In the genomic region with DNA sequence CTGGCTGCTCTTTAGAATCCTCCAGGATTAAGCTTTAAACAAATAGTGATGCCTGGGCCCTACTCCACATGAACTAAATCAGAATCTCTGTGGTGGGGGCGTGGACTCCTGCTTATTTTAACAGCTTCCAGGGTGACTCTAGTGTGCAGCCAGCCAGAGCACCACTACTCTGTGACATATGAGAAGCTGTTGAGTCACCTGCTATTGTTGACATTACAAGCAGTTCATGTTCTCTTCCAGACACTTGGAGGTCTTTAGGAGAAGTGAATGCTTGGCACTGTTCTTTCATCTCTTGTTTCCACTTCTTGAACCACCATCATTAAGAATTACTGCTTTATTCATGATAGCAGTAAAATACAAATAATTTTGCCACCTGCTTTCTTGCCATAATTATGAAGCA, we compare ENCODE assay signal across 9 cellular contexts. TPM values are rescaled to one million over a fixed set of nuclear protein-coding genes. Genes with fewer than 3 reads are reported as not detected.
DNase-seq lines count a peak whose midpoint lies in the region; TF ChIP-seq lines count a peak whose summit lies in the region.
"Had no signal": no experiment of that assay in that cellular context is flagged by ENCODE, and none has a peak within 500 bp of the region (broad histone marks: within the 10 kb centered on the region; RNA-seq: fewer than 3 reads in every experiment).

No MANE protein-coding gene starts in this region.

- in situ Hi-C loops in transverse colon (cut with MboI; ENCODE audit: low pct_ligation_motif_present in 1 of 4, low pct_unique_long_range_greater_than_20kb in 1 of 4, low sequenced_read_pairs in 3 of 4) = no loop called here

- intact Hi-C loops in left ventricle myocardium inferior (cut with micrococcal nuclease) = no loop called here
- intact Hi-C loops in transverse colon (cut with DNase I; ENCODE audit: low total_unique reads) = no loop called here

- TF ChIP-seq CTCF in left ventricle myocardium inferior (IDR thresholded peaks at IDR 0.05; ENCODE audit: borderline replicate concordance) (no peak), transverse colon (IDR thresholded peaks at IDR 0.05) (no peak)

- no peak overlapping the region for H3K27ac Mint-ChIP-seq in CD8-positive, alpha-beta memory T cell
- H3K27ac Mint-ChIP-seq: IgD-negative memory B cell had no signal

- no peak overlapping the region for H3K4me3 ChIP-seq in HUES48 (ENCODE audit: low read depth, low read length)
- no peak overlapping the region for H3K4me3 ChIP-seq in left ventricle myocardium inferior
- H3K4me3 ChIP-seq in transverse colon = no peak overlapping the region
- no peak overlapping the region for H3K4me3 ChIP-seq in CD8-positive, alpha-beta memory T cell (ENCODE audit: low read length)

- H3K36me3 ChIP-seq in HUES48 (ENCODE audit: control insufficient read depth, insufficient read depth, low read length) (no peaks in the 10 kb centered on the region), left ventricle myocardium inferior (no peaks in the 10 kb centered on the region), transverse colon (no peaks in the 10 kb centered on the region)
- H3K36me3 ChIP-seq in CD8-positive, alpha-beta memory T cell (ENCODE audit: insufficient read depth, low read length) = no peaks in the 10 kb centered on the region

- H3K9me3 ChIP-seq in HUES48 (ENCODE audit: control insufficient read depth, insufficient read depth, low read length) (peaks cover 4% of the 10 kb centered on the region; the same call in 1 of the 2 replicates), left ventricle myocardium inferior (replicated peaks) (peaks cover 17% of the 10 kb centered on the region), transverse colon (peaks cover 3 to 4% of the 10 kb centered on the region in 2 donors)
- H3K9me3 ChIP-seq in CD8-positive, alpha-beta memory T cell (ENCODE audit: low read length) = no peaks in the 10 kb centered on the region

- H3K4me1 ChIP-seq in HUES48 (ENCODE audit: control insufficient read depth, insufficient read depth, low read length) (no peaks in the 10 kb centered on the region; the same call in 1 of the 2 replicates), left ventricle myocardium inferior (peaks cover 24% of the 10 kb centered on the region), transverse colon (peaks cover 8 to 20% (median 11%) of the 10 kb centered on the region in 4 donors)
- H3K4me1 ChIP-seq in CD8-positive, alpha-beta memory T cell (ENCODE audit: insufficient read depth, low read length) = no peaks in the 10 kb centered on the region

- H3K36me3 Mint-ChIP-seq in CD8-positive, alpha-beta memory T cell = no peaks in the 10 kb centered on the region
- H3K36me3 Mint-ChIP-seq: IgD-negative memory B cell had no signal

- POLR2A ChIA-PET in CD8-positive, alpha-beta memory T cell (lab: Charles Lee) = no interaction called here

- DNase-seq in SHP77 treated with DMSO at 0.1 percent for 48 hours (lab: John Stamatoyannopoulos, UW) (peak; percentile 84), left ventricle myocardium inferior (peak; percentile 24), transverse colon (no peak), T-helper 1 cell (no peak), KG1 (lab: John Stamatoyannopoulos, UW) (no peak), NCI-H2227 (lab: John Stamatoyannopoulos, UW; ENCODE audit: unreplicated experiment) (no peak)
- DNase-seq in CD8-positive, alpha-beta memory T cell = no peak

- no peak for TF ChIP-seq EP300 in transverse colon (IDR thresholded peaks at IDR 0.05; ENCODE audit: low read depth)

- H3K9ac ChIP-seq in HUES48 (ENCODE audit: low read depth, low read length) = no peak overlapping the region

- H3K4me3 Mint-ChIP-seq in CD8-positive, alpha-beta memory T cell = no peak overlapping the region
- H3K4me3 Mint-ChIP-seq: IgD-negative memory B cell had no signal

- peaks cover 0 to 13% (median 6%) of the 10 kb centered on the region in 5 donors for H3K9me3 Mint-ChIP-seq in CD8-positive, alpha-beta memory T cell

- H3K27ac ChIP-seq in HUES48 (ENCODE audit: low read depth, low read length) = peak overlapping the region; percentile 59
- H3K27ac ChIP-seq in left ventricle myocardium inferior (replicated peaks) = peak overlapping the region; percentile 54
- H3K27ac ChIP-seq in transverse colon = peak overlapping the region; percentile 38 to 54 (median 40)
- no peak overlapping the region for H3K27ac ChIP-seq in CD8-positive, alpha-beta memory T cell (ENCODE audit: low read depth, low read length)

- H3K4me1 Mint-ChIP-seq in CD8-positive, alpha-beta memory T cell = no peaks in the 10 kb centered on the region
- H3K4me1 Mint-ChIP-seq: IgD-negative memory B cell had no signal

- TF ChIP-seq POLR2A in transverse colon (IDR thresholded peaks at IDR 0.05) = no peak

- H3K27me3 ChIP-seq in HUES48 (ENCODE audit: control insufficient read depth, insufficient read depth, low read length) (no peaks in the 10 kb centered on the region), left ventricle myocardium inferior (ENCODE audit: low read depth) (no peaks in the 10 kb centered on the region), transverse colon (no peaks in the 10 kb centered on the region)
- no peaks in the 10 kb centered on the region for H3K27me3 ChIP-seq in CD8-positive, alpha-beta memory T cell (ENCODE audit: insufficient read depth, low read length, poor library complexity, severe bottlenecking)

- CTCF ChIA-PET in CD8-positive, alpha-beta memory T cell (lab: Charles Lee) = no interaction called here

- 26% methylated on average over 1 of the region's 1 CpG; no CpG with 5 or more reads in 1 of the 2 donors for WGBS in transverse colon (ENCODE audit: low coverage in 1 of 2), 2 donors

- peaks cover 2 to 36% of the 10 kb centered on the region in 2 donors for H3K27me3 Mint-ChIP-seq in CD8-positive, alpha-beta memory T cell

RNA-seq across cellular contexts. Expression of gene C4orf51, which starts 0.4 kb away (rescaled TPM):
- total RNA-seq in left ventricle myocardium inferior = not detected
- total RNA-seq in transverse colon = not detected
- total RNA-seq in CD8-positive, alpha-beta memory T cell = not detected
- not detected for polyA plus RNA-seq in CD8-positive, alpha-beta memory T cell
- polyA plus RNA-seq: IgD-negative memory B cell had no signal

Comparison
In these comparisons a context has a peak if more than half of its experiments do, and no peak if none do; other contexts are left out.
1. DNase-seq: peak in SHP77 treated with DMSO at 0.1 percent for 48 hours (single experiment) and left ventricle myocardium inferior (single experiment); none in transverse colon (single experiment), CD8-positive, alpha-beta memory T cell (0 of 5), T-helper 1 cell (0 of 5), KG1 (single experiment) and NCI-H2227 (single experiment).